ENCODE assay signal across 8 cellular contexts in the genomic region with DNA sequence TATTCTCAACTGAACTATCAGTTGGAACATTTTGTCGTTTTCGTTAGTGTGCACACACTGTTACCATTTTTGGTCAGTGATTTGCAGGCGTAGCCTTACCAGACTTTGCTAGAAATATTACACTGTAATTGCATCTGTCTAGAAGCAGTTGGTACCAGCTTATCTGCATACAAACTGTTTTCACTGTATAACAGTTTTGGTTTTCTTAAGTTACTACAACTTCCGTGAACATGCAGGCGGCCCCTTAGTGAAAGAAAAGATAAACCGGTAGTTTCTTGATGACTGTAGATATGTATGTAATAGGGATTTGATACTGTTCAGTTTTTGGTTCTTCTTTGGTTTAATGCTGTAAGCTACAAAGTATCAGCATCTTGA. TPM values are rescaled to one million over a fixed set of nuclear protein-coding genes. Genes with fewer than 3 reads are reported as not detected.
DNase-seq lines count a peak whose midpoint lies in the region; ATAC-seq and TF ChIP-seq lines count a peak whose summit lies in the region.

No MANE protein-coding gene starts in this region.

- CTCF ChIA-PET in Calu3 (lab: Charles Lee) = no interaction called here

- H3K4me1 Mint-ChIP-seq in Calu3 (ENCODE audit: low read depth, unreplicated experiment) = peaks cover 8% of the 10 kb centered on the region
- peaks cover 20% of the 10 kb centered on the region for H3K4me1 Mint-ChIP-seq in activated naive CD8-positive, alpha-beta T cell treated with anti-CD3 and anti-CD28 coated beads, Interleukin-2, amount 50 U/mL, for 24 hours
- H3K4me1 Mint-ChIP-seq in type B pancreatic cell (ENCODE audit: unreplicated experiment) = peaks cover 33% of the 10 kb centered on the region

- intact Hi-C loops in Calu3 (cut with micrococcal nuclease; ENCODE audit: unreplicated experiment) = loop anchor here (5.0 kb wide), 1 partner anchor 34 kb away; no protein-coding TSS in a partner anchor

- H3K27me3 Mint-ChIP-seq in Calu3 (ENCODE audit: unreplicated experiment) (no peaks in the 10 kb centered on the region), type B pancreatic cell (no peaks in the 10 kb centered on the region)
- peaks cover 10% of the 10 kb centered on the region for H3K27me3 Mint-ChIP-seq in activated naive CD8-positive, alpha-beta T cell treated with anti-CD3 and anti-CD28 coated beads, Interleukin-2, amount 50 U/mL, for 24 hours

- H3K27ac Mint-ChIP-seq in Calu3 (ENCODE audit: unreplicated experiment) = peak overlapping the region; percentile 74
- H3K27ac Mint-ChIP-seq in activated naive CD8-positive, alpha-beta T cell treated with anti-CD3 and anti-CD28 coated beads, Interleukin-2, amount 50 U/mL, for 24 hours = peak overlapping the region; percentile 75
- H3K27ac Mint-ChIP-seq in type B pancreatic cell = peak overlapping the region; percentile 98

- H3K4me3 Mint-ChIP-seq in Calu3 (ENCODE audit: low read depth, unreplicated experiment) = peak overlapping the region; percentile 87
- peak overlapping the region; percentile 87 for H3K4me3 Mint-ChIP-seq in activated naive CD8-positive, alpha-beta T cell treated with anti-CD3 and anti-CD28 coated beads, Interleukin-2, amount 50 U/mL, for 24 hours
- H3K4me3 Mint-ChIP-seq in type B pancreatic cell = peak overlapping the region; percentile 97

- no peak for DNase-seq in Calu3
- no peak for DNase-seq in activated naive CD8-positive, alpha-beta T cell treated with anti-CD3 and anti-CD28 coated beads, Interleukin-2, amount 50 U/mL, for 24 hours
- DNase-seq in kidney tubule cell (ENCODE audit: low spot score) = peak; percentile 11
- DNase-seq in type B pancreatic cell (ENCODE audit: extremely low spot score, unreplicated experiment) = no peak
- DNase-seq in DMS53 treated with DMSO at 0.1 percent for 48 hours (lab: John Stamatoyannopoulos, UW; ENCODE audit: unreplicated experiment) = no peak
- DNase-seq in effector CD4-positive, alpha-beta T cell = no peak

- TSS peak; percentile 28 for BruUV-seq in Calu3 (replicated peaks; lab: Mats Ljungman, UMichigan)

- no peaks in the 10 kb centered on the region for H3K9me3 Mint-ChIP-seq in Calu3 (ENCODE audit: low read depth, unreplicated experiment)
- no peaks in the 10 kb centered on the region for H3K9me3 Mint-ChIP-seq in activated naive CD8-positive, alpha-beta T cell treated with anti-CD3 and anti-CD28 coated beads, Interleukin-2, amount 50 U/mL, for 24 hours
- no peaks in the 10 kb centered on the region for H3K9me3 Mint-ChIP-seq in type B pancreatic cell

- H3K36me3 Mint-ChIP-seq in Calu3 (ENCODE audit: insufficient read depth, unreplicated experiment) = peaks cover 32% of the 10 kb centered on the region
- H3K36me3 Mint-ChIP-seq in activated naive CD8-positive, alpha-beta T cell treated with anti-CD3 and anti-CD28 coated beads, Interleukin-2, amount 50 U/mL, for 24 hours (ENCODE audit: low read depth) = peaks cover 2% of the 10 kb centered on the region
- peaks cover 12% of the 10 kb centered on the region for H3K36me3 Mint-ChIP-seq in type B pancreatic cell

- no peak for TF ChIP-seq CTCF in Calu3 (IDR thresholded peaks at IDR 0.05; ENCODE audit: unreplicated experiment)
- TF ChIP-seq CTCF in type B pancreatic cell (conservative IDR thresholded peaks at IDR 0.05) = no peak

- peak; percentile 30 for ATAC-seq in HG02798 (IDR thresholded peaks at IDR 0.05; ENCODE audit: poor library complexity, unreplicated experiment)
- peak; percentile 22 for ATAC-seq in activated naive CD8-positive, alpha-beta T cell treated with anti-CD3 and anti-CD28 coated beads, Interleukin-2, amount 50 U/mL, for 24 hours
- ATAC-seq in HG03045 (IDR thresholded peaks at IDR 0.05; ENCODE audit: unreplicated experiment) = no peak

RNA-seq across cellular contexts. Expression of a gene that starts 1.3 kb away (rescaled TPM):
- total RNA-seq in Calu3 (2022) (90.0 and 110 TPM in 2 replicates), type B pancreatic cell (ENCODE audit: low replicate concordance) (193 and 287 TPM in 2 replicates)

RNA-seq across cellular contexts. Expression of a gene that starts 40.0 kb away (rescaled TPM):
- total RNA-seq in Calu3 (2022) (0.81 and 0.94 TPM in 2 replicates), type B pancreatic cell (ENCODE audit: low replicate concordance) (1.8 and 1.9 TPM in 2 replicates)
